ENCODE assay signal across 9 cellular contexts in genomic region chr10:79826131-79826495, GRCh38. TPM values are rescaled to one million over a fixed set of nuclear protein-coding genes. Genes with fewer than 3 reads are reported as not detected.
A peak's percentile ranks its signal among the peaks of the same experiment; 100 is the strongest.
DNase-seq lines count a peak whose midpoint lies in the region; ATAC-seq and TF ChIP-seq lines count a peak whose summit lies in the region.
"Not testable (repeated sequence)": the region's sequence is repeated elsewhere in the genome, so short reads cannot be mapped to it uniquely, and the experiment has no call there.
"Had no signal": no experiment of that assay in that cellular context is flagged by ENCODE, and none has a peak within 500 bp of the region (broad histone marks: within the 10 kb centered on the region; RNA-seq: fewer than 3 reads in every experiment).

No MANE protein-coding gene starts in this region.

- H3K9ac ChIP-seq in endodermal cell (ENCODE audit: extremely low read depth, low read length, poor library complexity, severe bottlenecking) = peak overlapping the region; percentile 49

- not testable (repeated sequence) for H3K27me3 ChIP-seq in BJ (ENCODE audit: control insufficient read depth, insufficient read depth, low read length); RWPE2 (ENCODE audit: insufficient read depth, poor library complexity, severe bottlenecking); endodermal cell (ENCODE audit: control insufficient read depth, insufficient read depth, low read length, poor library complexity, severe bottlenecking)

- H3K4me3 ChIP-seq in BJ (ENCODE audit: low read depth, low read length) (peak overlapping the region; percentile 52), RWPE2 (ENCODE audit: severe bottlenecking) (peak overlapping the region; percentile 41)
- H3K4me3 ChIP-seq in endodermal cell (ENCODE audit: low read length) = not testable (repeated sequence)

- peaks cover 32% of the 10 kb centered on the region for H3K4me1 Mint-ChIP-seq in activated naive CD4-positive, alpha-beta T cell treated with anti-CD3 and anti-CD28 coated beads, Interleukin-2, amount 10 ng/mL, durations not matched to agents 7 days and 5 days
- H3K4me1 Mint-ChIP-seq in endodermal cell = not testable (repeated sequence)
- peaks cover 22% of the 10 kb centered on the region for H3K4me1 Mint-ChIP-seq in nephron progenitor cell
- H3K4me1 Mint-ChIP-seq in stimulated activated effector memory CD8-positive, alpha-beta T cell treated with anti-CD3 and anti-CD28 coated beads, Interleukin-12 subunit alpha, Interleukin-12 subunit beta, amount 100 ng/mL, for 72 hours = peaks cover 13% of the 10 kb centered on the region

- peak overlapping the region; percentile 88 for H3K27ac Mint-ChIP-seq in activated naive CD4-positive, alpha-beta T cell treated with anti-CD3 and anti-CD28 coated beads, Interleukin-2, amount 10 ng/mL, durations not matched to agents 7 days and 5 days
- H3K27ac Mint-ChIP-seq in endodermal cell (peak overlapping the region; percentile 64), nephron progenitor cell (peak overlapping the region; percentile 85)
- peak overlapping the region; percentile 96 for H3K27ac Mint-ChIP-seq in stimulated activated effector memory CD8-positive, alpha-beta T cell treated with anti-CD3 and anti-CD28 coated beads, Interleukin-12 subunit alpha, Interleukin-12 subunit beta, amount 100 ng/mL, for 72 hours

- WGBS in endodermal cell (ENCODE audit: insufficient coverage in 1 of 2, insufficient read length in 1 of 2), 2 experiments = 0% methylated on average over 9 of the region's 44 CpGs; no CpG with 5 or more reads in 1 of the 2 experiments

- H3K27ac ChIP-seq in RWPE2 (ENCODE audit: poor library complexity, severe bottlenecking) (peak overlapping the region; percentile 59), endodermal cell (ENCODE audit: low read depth, low read length) (peak overlapping the region; percentile 93)

- not testable (repeated sequence) for H3K36me3 ChIP-seq in BJ (ENCODE audit: control insufficient read depth, insufficient read depth, low read length); RWPE2 (ENCODE audit: low read depth); endodermal cell (ENCODE audit: control insufficient read depth, insufficient read depth, low read length)

- H3K36me3 Mint-ChIP-seq in activated naive CD4-positive, alpha-beta T cell treated with anti-CD3 and anti-CD28 coated beads, Interleukin-2, amount 10 ng/mL, durations not matched to agents 7 days and 5 days; endodermal cell (ENCODE audit: low read depth); nephron progenitor cell (ENCODE audit: low read depth): not testable (repeated sequence)
- H3K36me3 Mint-ChIP-seq in stimulated activated effector memory CD8-positive, alpha-beta T cell treated with anti-CD3 and anti-CD28 coated beads, Interleukin-12 subunit alpha, Interleukin-12 subunit beta, amount 100 ng/mL, for 72 hours = peaks cover 30% of the 10 kb centered on the region

- TF ChIP-seq CTCF in BJ (IDR thresholded peaks at IDR 0.05; ENCODE audit: insufficient read depth, low read depth, low read length); RWPE2 (IDR thresholded peaks at IDR 0.05; ENCODE audit: poor library complexity, severe bottlenecking); endodermal cell (conservative IDR thresholded peaks at IDR 0.05); nephron progenitor cell (IDR thresholded peaks at IDR 0.05): not testable (repeated sequence)

- CTCF ChIA-PET in BJ (lab: Yijun Ruan, JAX); activated naive CD4-positive, alpha-beta T cell treated with anti-CD3 and anti-CD28 coated beads, Interleukin-2, amount 10 ng/mL, durations not matched to agents 7 days and 5 days (lab: Charles Lee): not testable (repeated sequence)

- DNase-seq in BJ (ENCODE audit: low read depth); RWPE2 (ENCODE audit: low spot score); activated naive CD4-positive, alpha-beta T cell treated with anti-CD3 and anti-CD28 coated beads, Interleukin-2, amount 10 ng/mL, durations not matched to agents 7 days and 5 days: not testable (repeated sequence)
- peak; percentile 53 for DNase-seq in endodermal cell
- DNase-seq in islet precursor cell = peak; percentile 52
- DNase-seq in nephron progenitor cell = peak; percentile 57
- peak; percentile 35 to 75 for DNase-seq in stimulated activated effector memory CD8-positive, alpha-beta T cell treated with anti-CD3 and anti-CD28 coated beads, Interleukin-12 subunit alpha, Interleukin-12 subunit beta, amount 100 ng/mL, for 72 hours (ENCODE audit: low spot score in 2 of 2)

- POLR2A ChIA-PET in BJ (lab: Charles Lee) = not testable (repeated sequence)

- not testable (repeated sequence) for H3K9me3 Mint-ChIP-seq in activated naive CD4-positive, alpha-beta T cell treated with anti-CD3 and anti-CD28 coated beads, Interleukin-2, amount 10 ng/mL, durations not matched to agents 7 days and 5 days; endodermal cell; nephron progenitor cell; stimulated activated effector memory CD8-positive, alpha-beta T cell treated with anti-CD3 and anti-CD28 coated beads, Interleukin-12 subunit alpha, Interleukin-12 subunit beta, amount 100 ng/mL, for 72 hours

- not testable (repeated sequence) for H3K4me1 ChIP-seq in RWPE2 (ENCODE audit: insufficient read depth, poor library complexity, severe bottlenecking); endodermal cell (ENCODE audit: control insufficient read depth, insufficient read depth, low read length)

- H3K27me3 Mint-ChIP-seq in activated naive CD4-positive, alpha-beta T cell treated with anti-CD3 and anti-CD28 coated beads, Interleukin-2, amount 10 ng/mL, durations not matched to agents 7 days and 5 days; endodermal cell (ENCODE audit: insufficient read depth); nephron progenitor cell (ENCODE audit: low read depth, poor library complexity): not testable (repeated sequence)

- ATAC-seq in HG02884 (IDR thresholded peaks at IDR 0.05; ENCODE audit: unreplicated experiment) = peak; percentile 33
- ATAC-seq in RWPE2 (ENCODE audit: low read depth); stimulated activated effector memory CD8-positive, alpha-beta T cell treated with anti-CD3 and anti-CD28 coated beads, Interleukin-12 subunit alpha, Interleukin-12 subunit beta, amount 100 ng/mL, for 72 hours: not testable (repeated sequence)

- H3K9me3 ChIP-seq in RWPE2 (ENCODE audit: severe bottlenecking); endodermal cell (ENCODE audit: control insufficient read depth, low read length): not testable (repeated sequence)

- H3K4me3 Mint-ChIP-seq in activated naive CD4-positive, alpha-beta T cell treated with anti-CD3 and anti-CD28 coated beads, Interleukin-2, amount 10 ng/mL, durations not matched to agents 7 days and 5 days = peak overlapping the region; percentile 77
- peak overlapping the region; percentile 72 for H3K4me3 Mint-ChIP-seq in endodermal cell
- peak overlapping the region; percentile 83 for H3K4me3 Mint-ChIP-seq in nephron progenitor cell
- peak overlapping the region; percentile 90 for H3K4me3 Mint-ChIP-seq in stimulated activated effector memory CD8-positive, alpha-beta T cell treated with anti-CD3 and anti-CD28 coated beads, Interleukin-12 subunit alpha, Interleukin-12 subunit beta, amount 100 ng/mL, for 72 hours

RNA-seq across cellular contexts. Expression of gene NUTM2E, which starts 0.4 kb away (rescaled TPM):
- polyA plus RNA-seq in BJ (2011; rRNA removed) = 0.13 and 0.22 TPM in 2 replicates
- not detected in 2 replicates for polyA minus RNA-seq in BJ (2011; rRNA and poly(A)+ RNA removed)
- total RNA-seq in endodermal cell = under 1 TPM in 1 of 2 donors, not detected in 1; 0.35 TPM
- not detected for polyA plus RNA-seq in endodermal cell (2013, experiment 1 of 2)
- not detected for polyA plus RNA-seq in endodermal cell (2013, experiment 2 of 2)
- total RNA-seq: esophagus mucosa had no signal
